ENCODE assay signal across 8 cellular contexts in the genomic region with DNA sequence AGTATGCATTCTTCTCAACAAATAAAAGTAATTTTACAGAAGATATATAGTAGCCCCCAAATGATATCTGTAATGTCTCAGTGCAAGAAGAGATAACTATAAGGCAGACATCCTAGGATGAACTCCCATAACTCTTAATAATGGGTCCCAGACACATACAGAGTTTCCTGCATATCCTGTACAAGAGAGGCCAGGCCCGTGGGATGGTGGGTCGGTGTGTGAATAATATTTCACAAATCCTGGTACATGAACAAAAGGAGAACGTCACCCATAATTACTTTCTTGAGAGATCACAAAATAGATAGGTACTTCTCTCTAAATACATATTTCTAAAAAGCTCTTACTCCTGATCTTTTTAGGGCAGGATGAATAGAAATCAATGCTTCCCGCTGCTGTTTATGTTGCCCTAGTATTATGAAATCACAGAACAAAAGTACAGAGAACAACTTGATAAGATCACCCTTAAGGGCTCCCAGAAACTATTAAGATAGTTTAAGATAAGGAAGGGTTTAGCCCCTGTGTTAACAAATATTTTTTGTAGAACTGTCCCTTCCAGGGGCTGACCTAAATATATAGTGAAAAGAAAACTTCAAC. TPM values are rescaled to one million over a fixed set of nuclear protein-coding genes. Genes with fewer than 3 reads are reported as not detected.
DNase-seq lines count a peak whose midpoint lies in the region; ATAC-seq, FAIRE-seq and TF ChIP-seq lines count a peak whose summit lies in the region.

No MANE protein-coding gene starts in this region.

- H3K36me3 Mint-ChIP-seq in nephron (ENCODE audit: low read depth), result peaks cover 23% of the 10 kb centered on the region

- H3K4me1 ChIP-seq in Karpas-422 (ENCODE audit: low read length) (peaks cover 45% of the 10 kb centered on the region), mucosa of descending colon (ENCODE audit: low read depth) (peaks cover 14% of the 10 kb centered on the region)

- FAIRE-seq in GM12892 (lab: Jason Lieb, UNC), result no peak

- H2AFZ ChIP-seq in Karpas-422 (ENCODE audit: low read length), result no peak overlapping the region

- DNase-seq in AG09309 (ENCODE audit: low read depth) (no peak), Karpas-422 (no peak), dorsolateral prefrontal cortex (no peak), mucosa of descending colon (no peak), GM12892 (ENCODE audit: insufficient read length) (no peak)

- intact Hi-C loops in dorsolateral prefrontal cortex (cut with DNase I), result loop anchor here in 1 of 2 donors (5.0 to 10.0 kb wide), 2 partner anchors 579 to 762 kb away; no protein-coding TSS in a partner anchor
- intact Hi-C loops in mucosa of descending colon (cut with DNase I, micrococcal nuclease), result loop anchor here (10.0 kb wide), 2 partner anchors 59 to 139 kb away; no protein-coding TSS in a partner anchor

- H3K27me3 Mint-ChIP-seq in nephron (ENCODE audit: low read depth), result no peaks in the 10 kb centered on the region

- TF ChIP-seq CTCF in AG09309 (IDR thresholded peaks at IDR 0.05; ENCODE audit: control insufficient read depth, insufficient read depth, low read depth, low read length, missing control alignments) (no peak), dorsolateral prefrontal cortex (IDR thresholded peaks at IDR 0.05 in 54 of 56, conservative IDR thresholded peaks at IDR 0.05 in 2 of 56; ENCODE audit: low read depth in 1 of 56, partially characterized antibody in 56 of 56) (no peak), nephron (IDR thresholded peaks at IDR 0.05; ENCODE audit: unreplicated experiment in 3 of 3) (no peak), mucosa of descending colon (IDR thresholded peaks at IDR 0.05) (no peak)

- H3K27me3 ChIP-seq in Karpas-422 (ENCODE audit: low read length) (no peaks in the 10 kb centered on the region), dorsolateral prefrontal cortex (no peaks in the 10 kb centered on the region)

- no peaks in the 10 kb centered on the region for H3K9me2 ChIP-seq in Karpas-422 (replicated peaks; ENCODE audit: insufficient read depth, low read length)

- peak overlapping the region; percentile 87 to 92 (median 90) for H3K27ac Mint-ChIP-seq in nephron

- peak overlapping the region; percentile 15; the same call in 1 of the 2 replicates for H3K9ac ChIP-seq in Karpas-422 (ENCODE audit: low read length)

- peak overlapping the region; percentile 99 for H3K4me2 ChIP-seq in Karpas-422 (ENCODE audit: low read depth, low read length, poor library complexity, severe bottlenecking)

- H3K79me2 ChIP-seq in Karpas-422 (ENCODE audit: low read length), result no peaks in the 10 kb centered on the region

- H3K9me3 ChIP-seq in Karpas-422 (ENCODE audit: low read length) (no peaks in the 10 kb centered on the region), mucosa of descending colon (no peaks in the 10 kb centered on the region)

- peaks cover 63% of the 10 kb centered on the region for H3K4me1 Mint-ChIP-seq in nephron

- H4K20me1 ChIP-seq in Karpas-422 (ENCODE audit: insufficient read depth, low read depth, low read length), result peaks cover 4% of the 10 kb centered on the region; the same call in 1 of the 2 replicates

- H3K27ac ChIP-seq in Karpas-422 (ENCODE audit: low read length) (no peak overlapping the region), dorsolateral prefrontal cortex (peak overlapping the region in 38 of 59 donors; percentile 6 to 85 (median 52))

- peak overlapping the region; percentile 85 for H3K4me3 ChIP-seq in AG09309 (ENCODE audit: control insufficient read depth, low read depth, low read length)
- H3K4me3 ChIP-seq in Karpas-422 (ENCODE audit: low read length), result no peak overlapping the region
- peak overlapping the region in 58 of 59 donors; percentile 1 to 89 (median 70) for H3K4me3 ChIP-seq in dorsolateral prefrontal cortex
- no peak overlapping the region for H3K4me3 ChIP-seq in mucosa of descending colon

- H3K4me3 Mint-ChIP-seq in nephron, result peak overlapping the region; percentile 76 to 92 (median 84)

- H3K36me3 ChIP-seq in Karpas-422 (ENCODE audit: insufficient read depth, low read length) (no peaks in the 10 kb centered on the region), mucosa of descending colon (ENCODE audit: low read depth) (no peaks in the 10 kb centered on the region)

- H3K9me3 Mint-ChIP-seq in nephron, result no peaks in the 10 kb centered on the region

- ATAC-seq in mucosa of descending colon (no peak), HG03108 (IDR thresholded peaks at IDR 0.05; ENCODE audit: unreplicated experiment) (no peak), HG03175 (IDR thresholded peaks at IDR 0.05; ENCODE audit: unreplicated experiment) (no peak)

- no peak for TF ChIP-seq POLR2A in GM12892 (IDR thresholded peaks at IDR 0.05; ENCODE audit: low read depth, low read length)

RNA-seq across cellular contexts. Expression of a gene that starts 5.4 kb away (rescaled TPM):
- 3.5 and 3.9 TPM in 2 replicates for total RNA-seq in Karpas-422 (2014; rRNA removed; shearing (Covaris generic); ENCODE audit: low replicate concordance)
- total RNA-seq in dorsolateral prefrontal cortex, result 10 to 100 TPM in 110 of 120 experiments, 1 to 10 TPM in 10; 6.8 to 23.0 (median 14.4) TPM
- 10 to 100 TPM in 2 of 3 donors, 1 to 10 TPM in 1; 8.1 to 29.0 (median 13.5) TPM for total RNA-seq in mucosa of descending colon
- polyA plus RNA-seq in GM12892 (2012; ENCODE audit: missing spikeins), result 0.04 TPM

RNA-seq across cellular contexts. Expression of a gene that starts 41.7 kb away (rescaled TPM):
- 35.6 and 74.9 TPM in 2 replicates for total RNA-seq in Karpas-422 (2014; rRNA removed; shearing (Covaris generic); ENCODE audit: low replicate concordance)
- total RNA-seq in dorsolateral prefrontal cortex (10 to 100 TPM; 36.7 to 99.9 (median 61.0) TPM), mucosa of descending colon (10 to 100 TPM; 28.7 to 41.6 (median 30.5) TPM)
- polyA plus RNA-seq in GM12892 (2012; ENCODE audit: missing spikeins), result 12.9 TPM

Comparison
In these comparisons a context has a peak if more than half of its experiments do, and no peak if none do; other contexts are left out.
1. H3K4me3 ChIP-seq: peak in AG09309 (single experiment) and dorsolateral prefrontal cortex (58 of 59); none in Karpas-422 (single experiment) and mucosa of descending colon (single experiment).